1 cellular context compared by ENCODE assay signal in genomic region chr6:117264487-117265424, GRCh38.
TF ChIP-seq lines count a peak whose summit lies in the region.

No MANE protein-coding gene starts in this region.

TF ChIP-seq in H1, 55 proteins besides CTCF, POLR2A, EP300 and RAD21:
- TF ChIP-seq JUN (IDR thresholded peaks at IDR 0.05; ENCODE audit: low read depth, low read length) (no peak), SUZ12 (IDR thresholded peaks at IDR 0.05; ENCODE audit: low read length) (peak; percentile 90), E2F6 (IDR thresholded peaks at IDR 0.05) (peak; percentile 72), RNF2 (IDR thresholded peaks at IDR 0.05; ENCODE audit: borderline replicate concordance, low read depth, low read length, missing control alignments, poor library complexity, severe bottlenecking) (peak; percentile 87), SIN3A (conservative IDR thresholded peaks at IDR 0.05 in 1 of 2, IDR thresholded peaks at IDR 0.05 in 1 of 2; ENCODE audit: low read depth in 1 of 2, low read length in 2 of 2) (peak in 1 of 2 experiments; percentile 45; a peak in 1 of 4 replicates), CBX8 (IDR thresholded peaks at IDR 0.05; ENCODE audit: borderline replicate concordance, low read depth, low read length) (0 out of 2 replicates have a peak, but pooled peaks have one; percentile 14), ASH2L (IDR thresholded peaks at IDR 0.05; ENCODE audit: low read length) (no peak), EZH2 (IDR thresholded peaks at IDR 0.05; ENCODE audit: low read depth, low read length, severe bottlenecking) (peak; percentile 91), CTBP2 (IDR thresholded peaks at IDR 0.05; ENCODE audit: borderline replicate concordance, insufficient read depth, insufficient read length, low read length) (no peak), KDM4A (IDR thresholded peaks at IDR 0.05; ENCODE audit: low read depth, low read length, severe bottlenecking) (peak; percentile 48)
- TF ChIP-seq, protein P1, sequence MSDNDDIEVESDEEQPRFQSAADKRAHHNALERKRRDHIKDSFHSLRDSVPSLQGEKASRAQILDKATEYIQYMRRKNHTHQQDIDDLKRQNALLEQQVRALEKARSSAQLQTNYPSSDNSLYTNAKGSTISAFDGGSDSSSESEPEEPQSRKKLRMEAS (IDR thresholded peaks at IDR 0.05), result peak; percentile 77
